ENCODE assay signal across 8 cellular contexts in the genomic region with DNA sequence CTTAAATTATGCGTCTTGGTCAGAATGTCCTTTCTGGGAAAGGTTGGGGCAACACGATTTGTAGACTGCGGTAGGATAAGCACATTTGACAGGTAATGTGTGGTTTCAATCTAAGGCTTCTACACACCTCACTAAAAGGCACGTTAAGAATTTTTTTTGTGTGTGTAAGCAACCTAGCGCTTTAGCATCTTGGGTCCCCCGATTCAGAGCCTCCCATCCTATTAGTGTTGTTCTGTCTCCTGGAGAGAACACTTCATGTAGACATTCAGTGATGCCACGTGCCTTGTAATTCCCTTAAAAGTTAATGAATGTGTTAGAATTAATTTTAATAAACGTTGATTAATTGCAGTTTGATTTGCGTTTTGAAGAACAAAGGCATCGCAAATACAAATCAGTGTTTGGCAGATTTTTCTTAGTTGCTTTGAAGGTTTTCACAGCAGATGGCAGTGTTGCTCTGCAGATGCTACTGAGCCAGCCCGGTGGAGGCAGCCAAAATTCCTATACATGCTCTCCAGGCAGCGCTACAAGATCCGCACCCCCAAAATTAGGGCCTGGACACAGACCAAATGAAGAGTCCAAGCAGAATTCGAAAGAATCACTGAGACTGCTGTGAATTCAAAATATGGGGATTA.
DNase-seq lines count a peak whose midpoint lies in the region; ATAC-seq and TF ChIP-seq lines count a peak whose summit lies in the region.

No MANE protein-coding gene starts in this region.

- H3K4me3 ChIP-seq in LNCaP clone FGC (ENCODE audit: low read depth, low read length) (no peak overlapping the region), psoas muscle (no peak overlapping the region)

- TF ChIP-seq CTCF in LNCaP clone FGC (IDR thresholded peaks at IDR 0.05; ENCODE audit: control insufficient read depth, extremely low read depth, insufficient read depth), result peak; percentile 78
- TF ChIP-seq CTCF in psoas muscle (IDR thresholded peaks at IDR 0.05), result peak; percentile 52

- no peaks in the 10 kb centered on the region for H3K4me1 ChIP-seq in psoas muscle

- no peaks in the 10 kb centered on the region for H3K9me3 ChIP-seq in psoas muscle

- intact Hi-C loops in psoas muscle (cut with DNase I), result no loop called here

- ATAC-seq in psoas muscle (peak in 1 of 4 donors; percentile 65), HG02623 (IDR thresholded peaks at IDR 0.05; ENCODE audit: unreplicated experiment) (no peak), HG03175 (IDR thresholded peaks at IDR 0.05; ENCODE audit: unreplicated experiment) (no peak)

- 22 to 25% (median 23%) methylated on average over 14 of the region's 14 CpGs for WGBS in psoas muscle, 3 donors

- peak; percentile 14 for DNase-seq in stimulated activated CD4-positive, alpha-beta T cell treated with anti-CD3 and anti-CD28 coated beads, Interleukin-15, amount 100 ng/mL, for 24 hours
- no peak for DNase-seq in stimulated activated CD4-positive, alpha-beta T cell treated with anti-CD3 and anti-CD28 coated beads, Interleukin-4, amount 100 ng/mL, for 24 hours
- no peak for DNase-seq in LNCaP clone FGC (ENCODE audit: low read depth)
- DNase-seq in SKM-1 (lab: John Stamatoyannopoulos, UW; ENCODE audit: unreplicated experiment), result peak; percentile 4
- peak; percentile 29 for DNase-seq in foreskin melanocyte
- no peak for DNase-seq in psoas muscle

- no peaks in the 10 kb centered on the region for H3K36me3 ChIP-seq in psoas muscle (ENCODE audit: insufficient read depth in 1 of 2, low read depth in 1 of 2)

- H3K27me3 ChIP-seq in psoas muscle (ENCODE audit: insufficient read depth in 3 of 3, low read length in 2 of 3), result no peaks in the 10 kb centered on the region

- no peak overlapping the region for H3K27ac ChIP-seq in psoas muscle

Comparison
In these comparisons a context has a peak if more than half of its experiments do, and no peak if none do; other contexts are left out.
1. DNase-seq: peak in stimulated activated CD4-positive, alpha-beta T cell treated with anti-CD3 and anti-CD28 coated beads, Interleukin-15, amount 100 ng/mL, for 24 hours (single experiment), SKM-1 (single experiment) and foreskin melanocyte (single experiment); none in stimulated activated CD4-positive, alpha-beta T cell treated with anti-CD3 and anti-CD28 coated beads, Interleukin-4, amount 100 ng/mL, for 24 hours (single experiment), LNCaP clone FGC (single experiment) and psoas muscle (0 of 2).